ENCODE assay signal across 1 cellular context in genomic region chr1:246300653-246301549, GRCh38.
A peak's percentile ranks its signal among the peaks of the same experiment; 100 is the strongest.
TF ChIP-seq lines count a peak whose summit lies in the region.

No MANE protein-coding gene starts in this region.

TF ChIP-seq in K562, 482 proteins besides CTCF, POLR2A, EP300 and RAD21 (continued from another document):
- TF ChIP-seq CREB5 (CRISPR knock-in tag; IDR thresholded peaks at IDR 0.05) (no peak), ETV6 (IDR thresholded peaks at IDR 0.05; ENCODE audit: borderline replicate concordance in 1 of 2, low read depth in 2 of 2, low read length in 1 of 2) (no peak), ETV6 (CRISPR knock-in tag; IDR thresholded peaks at IDR 0.05; ENCODE audit: borderline replicate concordance) (no peak), FOXA3 (CRISPR knock-in tag; conservative IDR thresholded peaks at IDR 0.05 in 1 of 2, IDR thresholded peaks at IDR 0.05 in 1 of 2) (no peak), ZBTB2 (IDR thresholded peaks at IDR 0.05) (no peak), PRMT5 (CRISPR knock-in tag; IDR thresholded peaks at IDR 0.05) (no peak), ZNF316 (IDR thresholded peaks at IDR 0.05) (peak; percentile 85), ZNF511 (CRISPR knock-in tag; IDR thresholded peaks at IDR 0.05) (no peak), TGIF2 (CRISPR knock-in tag; IDR thresholded peaks at IDR 0.05) (no peak), HDAC3 (IDR thresholded peaks at IDR 0.05; ENCODE audit: borderline replicate concordance, partially characterized antibody) (no peak), POLR2B (IDR thresholded peaks at IDR 0.05; ENCODE audit: low read depth, partially characterized antibody) (no peak), TSHZ1 (CRISPR knock-in tag; IDR thresholded peaks at IDR 0.05) (no peak), MAFG (tag; conservative IDR thresholded peaks at IDR 0.05) (peak; percentile 68), ZBTB43 (CRISPR knock-in tag; IDR thresholded peaks at IDR 0.05) (no peak), MAFF (IDR thresholded peaks at IDR 0.05; ENCODE audit: low read length) (peak; percentile 74), THAP7 (CRISPR knock-in tag; IDR thresholded peaks at IDR 0.05) (no peak)
